In genomic region chr10:81071087-81071796, GRCh38 we compare ENCODE assay signal across 9 cellular contexts.
"Had no signal": no experiment of that assay in that cellular context is flagged by ENCODE, and none has a peak within 500 bp of the region (broad histone marks: within the 10 kb centered on the region; RNA-seq: fewer than 3 reads in every experiment).

No MANE protein-coding gene starts in this region.

- H3K4me2 ChIP-seq: KMS-11 had no signal

- H3K4me3 Mint-ChIP-seq: H9 had no signal

- H3K4me1 Mint-ChIP-seq: H9 had no signal

- H3K4me3 ChIP-seq: GM23248 had no signal

- FAIRE-seq: H54, HTR-8/SVneo had no signal

- DNase-seq: GM23248, GOT3, H9, HCEC 1CT, Karpas-422, KBM-7 had no signal

- H2AFZ ChIP-seq: GM23248 had no signal

- H3K9me3 Mint-ChIP-seq: H9 had no signal

- H3K9ac ChIP-seq: GM23248, KMS-11 had no signal

- H3K27ac ChIP-seq: GM23248, KMS-11 had no signal

- H3K27ac Mint-ChIP-seq: H9 had no signal
